In the genomic region with DNA sequence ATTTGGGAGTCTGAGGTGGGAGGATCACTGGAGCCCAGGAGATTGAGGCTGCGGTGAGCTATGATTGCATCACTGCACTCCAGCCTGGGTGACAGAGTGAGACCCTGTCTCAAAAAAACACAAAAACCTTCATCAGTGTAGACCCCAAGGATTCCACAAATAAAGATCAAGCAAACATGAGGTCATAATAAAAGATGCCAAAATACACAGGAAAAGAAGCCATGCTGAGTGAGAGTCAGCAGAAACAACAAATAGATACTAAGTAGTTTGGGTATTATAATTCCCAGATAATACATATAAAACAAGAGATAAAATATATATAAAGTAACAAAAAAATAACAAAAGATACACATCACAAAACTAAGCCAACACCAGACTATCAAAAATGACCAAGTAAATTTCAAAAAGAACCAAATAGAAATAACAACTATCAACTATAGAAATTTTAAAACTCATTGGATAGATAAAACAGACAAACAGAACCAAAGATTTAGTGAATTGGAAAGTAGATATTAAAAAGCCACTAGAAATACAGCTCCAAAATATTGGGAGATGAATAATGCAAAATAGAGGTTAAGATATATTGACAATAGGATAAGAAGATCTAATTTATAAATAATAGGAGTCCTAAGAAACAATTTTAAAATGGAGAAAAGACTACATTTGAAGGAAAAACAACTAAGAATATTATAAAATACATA, we compare ENCODE assay signal across 26 cellular contexts. TPM values are rescaled to one million over a fixed set of nuclear protein-coding genes. Genes with fewer than 3 reads are reported as not detected.
DNase-seq lines count a peak whose midpoint lies in the region; ATAC-seq, FAIRE-seq and TF ChIP-seq lines count a peak whose summit lies in the region.
"Had no signal": no experiment of that assay in that cellular context is flagged by ENCODE, and none has a peak within 500 bp of the region (broad histone marks: within the 10 kb centered on the region; RNA-seq: fewer than 3 reads in every experiment).

No MANE protein-coding gene starts in this region.

- no peak overlapping the region for H4K5ac ChIP-seq in IMR-90 (ENCODE audit: low read depth, low read length)

- CTCF ChIA-PET in IMR-90 (lab: Yijun Ruan, JAX), result interaction anchor here (0.6 kb wide), 1 partner anchor 104 kb away, joined by 4 read pairs; no protein-coding TSS in a partner anchor

- no peak overlapping the region for H4K91ac ChIP-seq in IMR-90 (ENCODE audit: insufficient read depth, low read depth, low read length)

- H2BK5ac ChIP-seq in IMR-90 (ENCODE audit: low read depth, low read length, poor library complexity, severe bottlenecking), result no peak overlapping the region

- H3K9me3 ChIP-seq in IMR-90 (ENCODE audit: control insufficient read depth, insufficient read depth, low read length) (no peaks in the 10 kb centered on the region), kidney (ENCODE audit: control insufficient read depth in 1 of 2, low read length in 2 of 2) (no peaks in the 10 kb centered on the region)
- H3K9me3 ChIP-seq: Caco-2 had no signal

- TF ChIP-seq POLR2A in IMR-90 (IDR thresholded peaks at IDR 0.05; ENCODE audit: low read depth, low read length), result no peak

- H3K4me3 ChIP-seq in IMR-90 (ENCODE audit: insufficient read depth, low read depth, low read length) (no peak overlapping the region), astrocyte of the spinal cord (ENCODE audit: low read depth, low read length) (no peak overlapping the region), kidney (ENCODE audit: low read length in 2 of 2) (no peak overlapping the region)
- H3K4me3 ChIP-seq: PC-9 had no signal

- H3K9ac ChIP-seq in IMR-90 (ENCODE audit: low read depth, low read length) (no peak overlapping the region), kidney (ENCODE audit: low read length in 2 of 2) (no peak overlapping the region)

- no peak for ATAC-seq in IMR-90 (ENCODE audit: low read depth)
- no peak for ATAC-seq in GM18861 (IDR thresholded peaks at IDR 0.05; ENCODE audit: unreplicated experiment)
- ATAC-seq: CD8-positive, alpha-beta T cell had no signal

- H3K79me1 ChIP-seq in IMR-90 (ENCODE audit: low read depth in 1 of 2, low read length in 2 of 2), result no peaks in the 10 kb centered on the region

- H4K8ac ChIP-seq in IMR-90 (ENCODE audit: low read depth in 2 of 2, low read length in 2 of 2), result no peak overlapping the region

- H3K36me3 ChIP-seq in IMR-90 (ENCODE audit: control insufficient read depth, insufficient read depth, low read length) (no peaks in the 10 kb centered on the region), kidney (ENCODE audit: control insufficient read depth in 1 of 2, insufficient read depth in 2 of 2, low read length in 2 of 2) (no peaks in the 10 kb centered on the region)

- H2BK20ac ChIP-seq in IMR-90 (ENCODE audit: low read depth, low read length), result no peak overlapping the region

- no peak overlapping the region for H3K23ac ChIP-seq in IMR-90 (ENCODE audit: low read depth, low read length)

- no peak overlapping the region for H3K18ac ChIP-seq in IMR-90 (ENCODE audit: low read depth, low read length)

- BruUV-seq in IMR-90 (replicated peaks; lab: Mats Ljungman, UMichigan), result no TSS peak

- H3K9me1 ChIP-seq in IMR-90 (ENCODE audit: insufficient read depth, low read length), result no peaks in the 10 kb centered on the region

- no peaks in the 10 kb centered on the region for H4K20me1 ChIP-seq in IMR-90 (ENCODE audit: insufficient read depth, low read length)

- H3K4ac ChIP-seq in IMR-90 (ENCODE audit: low read depth, low read length), result no peak overlapping the region

- H3K27me3 ChIP-seq in IMR-90 (ENCODE audit: control insufficient read depth, insufficient read depth, low read length), result peaks cover 2% of the 10 kb centered on the region

- POLR2A ChIA-PET in IMR-90 (lab: Charles Lee; ENCODE audit: unreplicated experiment), result no interaction called here

- WGBS in IMR-90 (ENCODE audit: extremely low coverage in 2 of 2, insufficient read length in 1 of 2), 2 experiments, result no CpG with 5 or more reads among the region's 1 CpG

- H2AK9ac ChIP-seq in IMR-90 (replicated peaks; ENCODE audit: low read depth, low read length, poor library complexity), result no peak overlapping the region

- peak; percentile 38 for FAIRE-seq in kidney (lab: Jason Lieb, UNC)
- FAIRE-seq: G401.6, H1 had no signal

- H2AFZ ChIP-seq in IMR-90 (replicated peaks; ENCODE audit: low read length, poor library complexity), result no peak overlapping the region
- H2AFZ ChIP-seq: PC-9 had no signal

- intact Hi-C loops in IMR-90 (cut with micrococcal nuclease), result no loop called here
- intact Hi-C loops in kidney (cut with DNase I), result no loop called here

- in situ Hi-C loops in IMR-90 (cut with MboI; ENCODE audit: low sequenced_read_pairs), result no loop called here
- in situ Hi-C loops in astrocyte of the spinal cord (cut with HindIII; ENCODE audit: low sequenced_read_pairs), result no loop called here
- in situ Hi-C loops in KBM-7 (cut with MboI; ENCODE audit: low pct_unique_long_range_greater_than_20kb, low sequenced_read_pairs), result no loop called here

- no peak overlapping the region; the same call in 2 of the 3 replicates for H2BK15ac ChIP-seq in IMR-90 (ENCODE audit: low read depth, low read length)

- no peak for TF ChIP-seq CTCF in IMR-90 (conservative IDR thresholded peaks at IDR 0.05; ENCODE audit: low read depth, low read length)
- TF ChIP-seq CTCF in astrocyte of the spinal cord (IDR thresholded peaks at IDR 0.05; ENCODE audit: low read depth, low read length), result no peak
- no peak for TF ChIP-seq CTCF in kidney (IDR thresholded peaks at IDR 0.05; ENCODE audit: borderline replicate concordance, extremely low read depth, insufficient read depth)

- no peak overlapping the region for H3K14ac ChIP-seq in IMR-90 (replicated peaks; ENCODE audit: low read depth, low read length)

- no peak overlapping the region for H3K27ac ChIP-seq in IMR-90 (ENCODE audit: insufficient read depth, low read length)
- H3K27ac ChIP-seq in kidney (ENCODE audit: low read depth in 2 of 2, low read length in 2 of 2), result no peak overlapping the region
- H3K27ac ChIP-seq: C4-2B, PC-9, RWPE1 had no signal

- dilution Hi-C loops in IMR-90 (cut with HindIII; ENCODE audit: low sequenced_read_pairs, unreplicated experiment), result no loop called here

- DNase-seq in IMR-90 (no peak), astrocyte of the spinal cord (ENCODE audit: low read depth, low spot score) (peak; percentile 52), kidney (no peak), putamen (ENCODE audit: low spot score) (no peak), KBM-7 (no peak), NCI-H524 treated with DMSO at 0.1 percent for 48 hours (lab: John Stamatoyannopoulos, UW) (no peak)
- DNase-seq: Caco-2; CD8-positive, alpha-beta T cell; HCEC 1CT; Karpas-422; NCI-H1092; NCI-H1417 treated with DMSO at 0.1 percent for 48 hours; NCI-H1694 treated with DMSO at 0.1 percent for 48 hours; NCI-H2081 treated with DMSO at 0.1 percent for 48 hours; NCI-H2171; NCI-H345; NCI-H510A treated with DMSO at 0.1 percent for 48 hours; NCI-H748 treated with DMSO at 0.1 percent for 48 hours; NK-92 treated with Interleukin-12 subunit alpha and Interleukin-12 subunit beta, amount 100 ng/mL, for 24 hours; PC-9; SHP77 had no signal

- no peak overlapping the region for H2AK5ac ChIP-seq in IMR-90 (ENCODE audit: low read depth, low read length)

- H3K4me1 ChIP-seq in IMR-90 (ENCODE audit: control insufficient read depth, insufficient read depth, low read length), result no peaks in the 10 kb centered on the region
- H3K4me1 ChIP-seq in kidney (ENCODE audit: control insufficient read depth in 1 of 2, insufficient read depth in 1 of 2, low read depth in 1 of 2, low read length in 2 of 2), result no peaks in the 10 kb centered on the region
- H3K4me1 ChIP-seq: Caco-2 had no signal

- H3K4me2 ChIP-seq in IMR-90 (ENCODE audit: low read depth, low read length), result no peak overlapping the region
- H3K4me2 ChIP-seq: PC-9 had no signal

- TF ChIP-seq RAD21 in IMR-90 (IDR thresholded peaks at IDR 0.05; ENCODE audit: low read length), result no peak

- H3K56ac ChIP-seq in IMR-90 (ENCODE audit: extremely low read depth, insufficient read depth, low read length), result no peak overlapping the region

- no peak overlapping the region for H2BK120ac ChIP-seq in IMR-90 (ENCODE audit: low read depth, low read length)

TF ChIP-seq in IMR-90, 13 proteins besides CTCF, POLR2A, EP300 and RAD21:
- TF ChIP-seq MAZ (IDR thresholded peaks at IDR 0.05; ENCODE audit: borderline replicate concordance, low read depth, low read length) (no peak), NFE2L2 (IDR thresholded peaks at IDR 0.05; ENCODE audit: low read depth, low read length) (no peak), CHD1 (IDR thresholded peaks at IDR 0.05; ENCODE audit: low read depth, low read length) (no peak), RCOR1 (IDR thresholded peaks at IDR 0.05; ENCODE audit: insufficient replicate concordance, low read length) (no peak), SMC3 (IDR thresholded peaks at IDR 0.05; ENCODE audit: low read depth, low read length) (no peak), BHLHE40 (IDR thresholded peaks at IDR 0.05; ENCODE audit: low read depth, low read length) (no peak), CEBPB (IDR thresholded peaks at IDR 0.05; ENCODE audit: low read depth, low read length) (peak; percentile 13; the same call in 1 of the 2 replicates), MAFK (IDR thresholded peaks at IDR 0.05; ENCODE audit: low read depth, low read length) (no peak)

RNA-seq across cellular contexts. Expression of gene FHIP2A, which starts 48.9 kb away (rescaled TPM):
- 16.5 and 21.7 TPM in 2 replicates for total RNA-seq in IMR-90 (2012; rRNA removed)
- 8.9 and 10.7 TPM in 2 replicates for polyA plus RNA-seq in IMR-90 (2012; rRNA removed)
- polyA plus RNA-seq in IMR-90 (2012; cell fraction: cytosol; rRNA removed), result 2.5 and 7.1 TPM in 2 replicates
- polyA plus RNA-seq in IMR-90 (2012; cell fraction: nucleus; rRNA removed; ENCODE audit: low replicate concordance), result 39.6 and 46.5 TPM in 2 replicates
- total RNA-seq in kidney, result 26.2 TPM
- polyA plus RNA-seq in kidney (ENCODE audit: insufficient read depth, low read depth, low replicate concordance), result 5.2 TPM
